24 cellular contexts compared by ENCODE assay signal in the genomic region with DNA sequence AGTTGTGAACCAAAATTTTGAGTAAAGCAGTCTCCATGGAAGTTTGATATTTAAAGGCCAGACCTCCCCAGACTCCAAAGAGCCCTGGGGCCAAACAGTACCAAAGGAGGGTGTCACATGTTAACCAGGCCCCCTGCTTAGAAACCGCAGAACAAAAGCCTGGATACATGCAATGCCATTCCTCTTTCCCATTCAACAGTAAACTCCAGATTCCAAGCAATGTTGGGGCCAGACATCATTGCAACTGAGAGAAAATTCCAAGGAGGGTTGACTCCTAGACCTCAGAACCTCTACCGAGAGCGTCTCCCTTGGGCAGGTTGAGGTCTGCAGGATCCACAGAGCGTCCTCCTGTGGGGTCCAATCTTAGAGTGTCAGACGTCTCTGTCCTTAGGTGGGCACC.
"Had no signal": no experiment of that assay in that cellular context is flagged by ENCODE, and none has a peak within 500 bp of the region (broad histone marks: within the 10 kb centered on the region; RNA-seq: fewer than 3 reads in every experiment).

No MANE protein-coding gene starts in this region.

- H3K4me3 Mint-ChIP-seq: activated B cell treated with CpG ODN at 0.5 μM for 24 hours; activated CD4-positive, alpha-beta memory T cell treated with anti-CD3 and anti-CD28 coated beads for 36 hours; activated naive CD8-positive, alpha-beta T cell treated with anti-CD3 and anti-CD28 coated beads for 36 hours; effector memory CD8-positive, alpha-beta T cell; neural crest cell; stimulated activated naive CD8-positive, alpha-beta T cell treated with anti-CD3 and anti-CD28 coated beads, Interleukin-15, Interleukin-2, amounts not matched to agents 100 ng/mL and 50 ng/mL, for 24 hours had no signal

- H3K27ac ChIP-seq: body of pancreas, esophagus squamous epithelium, left lung, right lobe of liver, tibial nerve, uterus had no signal

- DNase-seq: activated B cell treated with CpG ODN at 0.5 μM for 24 hours; activated CD4-positive, alpha-beta memory T cell treated with anti-CD3 and anti-CD28 coated beads for 36 hours; activated CD4-positive, alpha-beta T cell treated with anti-CD3 and anti-CD28 coated beads for 4 hours; activated naive CD4-positive, alpha-beta T cell; activated naive CD8-positive, alpha-beta T cell treated with anti-CD3 and anti-CD28 coated beads for 36 hours; activated T-cell treated with anti-CD3 and anti-CD28 coated beads for 4 hours; amniotic stem cell; body of pancreas; effector memory CD8-positive, alpha-beta T cell; esophagus squamous epithelium; foreskin fibroblast; glutamatergic neuron; hippocampal formation; left lung; mammary epithelial cell; right lobe of liver; small intestine; stimulated activated CD4-positive, alpha-beta T cell treated with anti-CD3 and anti-CD28 coated beads, Interleukin-15, amount 100 ng/mL, for 24 hours; stimulated activated CD4-positive, alpha-beta T cell treated with anti-CD3 and anti-CD28 coated beads, Interleukin-2, amount 100 ng/mL, for 48 hours; uterus had no signal

- H3K36me3 ChIP-seq: esophagus squamous epithelium, left lung, right lobe of liver, tibial nerve, uterus had no signal

- H3K9me3 ChIP-seq: body of pancreas, esophagus squamous epithelium, left lung, right lobe of liver, tibial nerve, uterus had no signal

- H3K27ac Mint-ChIP-seq: activated B cell treated with CpG ODN at 0.5 μM for 24 hours; activated CD4-positive, alpha-beta memory T cell treated with anti-CD3 and anti-CD28 coated beads for 36 hours; activated naive CD8-positive, alpha-beta T cell treated with anti-CD3 and anti-CD28 coated beads for 36 hours; effector memory CD8-positive, alpha-beta T cell; stimulated activated naive CD8-positive, alpha-beta T cell treated with anti-CD3 and anti-CD28 coated beads, Interleukin-15, Interleukin-2, amounts not matched to agents 100 ng/mL and 50 ng/mL, for 24 hours had no signal

- H3K9me3 Mint-ChIP-seq: activated B cell treated with CpG ODN at 0.5 μM for 24 hours; activated naive CD8-positive, alpha-beta T cell treated with anti-CD3 and anti-CD28 coated beads for 36 hours had no signal

- H3K27me3 ChIP-seq: body of pancreas, esophagus squamous epithelium, left lung, right lobe of liver, tibial nerve, uterus had no signal

- H3K27me3 Mint-ChIP-seq: activated B cell treated with CpG ODN at 0.5 μM for 24 hours; activated CD4-positive, alpha-beta memory T cell treated with anti-CD3 and anti-CD28 coated beads for 36 hours; activated naive CD8-positive, alpha-beta T cell treated with anti-CD3 and anti-CD28 coated beads for 36 hours; effector memory CD8-positive, alpha-beta T cell; stimulated activated naive CD8-positive, alpha-beta T cell treated with anti-CD3 and anti-CD28 coated beads, Interleukin-15, Interleukin-2, amounts not matched to agents 100 ng/mL and 50 ng/mL, for 24 hours had no signal

- H3K4me3 ChIP-seq: body of pancreas, esophagus squamous epithelium, left lung, right lobe of liver, tibial nerve, uterus had no signal

- H3K4me1 Mint-ChIP-seq: activated B cell treated with CpG ODN at 0.5 μM for 24 hours; activated naive CD8-positive, alpha-beta T cell treated with anti-CD3 and anti-CD28 coated beads for 36 hours; neural crest cell had no signal

- ATAC-seq: body of pancreas; effector memory CD8-positive, alpha-beta T cell; left lung; right lobe of liver had no signal

- FAIRE-seq: keratinocyte, small intestine had no signal

- H3K36me3 Mint-ChIP-seq: activated CD4-positive, alpha-beta memory T cell treated with anti-CD3 and anti-CD28 coated beads for 36 hours; activated naive CD8-positive, alpha-beta T cell treated with anti-CD3 and anti-CD28 coated beads for 36 hours had no signal

- H3K4me1 ChIP-seq: body of pancreas, esophagus squamous epithelium, left lung, right lobe of liver, tibial nerve, uterus had no signal
